24 cellular contexts compared by ENCODE assay signal in genomic region chr13:29498426-29499040, GRCh38.
"Had no signal": no experiment of that assay in that cellular context is flagged by ENCODE, and none has a peak within 500 bp of the region (broad histone marks: within the 10 kb centered on the region; RNA-seq: fewer than 3 reads in every experiment).

No MANE protein-coding gene starts in this region.

- H3K27me3 ChIP-seq: breast epithelium had no signal

- DNase-seq: activated CD4-positive, alpha-beta T cell treated with anti-CD3 and anti-CD28 coated beads for 4 hours; activated CD4-positive, CD25-positive, alpha-beta regulatory T cell; activated CD8-positive, alpha-beta memory T cell treated with anti-CD3 and anti-CD28 coated beads, Interleukin-2, amount 50 U/mL, for 4 hours; activated CD8-positive, alpha-beta T cell treated with anti-CD3 and anti-CD28 coated beads for 36 hours; activated gamma-delta T cell treated with Interleukin-2 at 50 U/mL for 16 hours; activated naive CD4-positive, alpha-beta T cell treated with anti-CD3 and anti-CD28 coated beads, Interleukin-2, amount 10 ng/mL, durations not matched to agents 7 days and 5 days; activated naive CD8-positive, alpha-beta T cell treated with anti-CD3 and anti-CD28 coated beads for 36 hours; activated T-cell treated with anti-CD3 and anti-CD28 coated beads, Interleukin-2, amount 50 U/mL, for 72 hours; anterior cingulate cortex; central memory CD4-positive, alpha-beta T cell; Karpas-422; MM.1S; NCI-H1105 treated with DMSO at 0.1 percent for 48 hours; NCI-H1436 treated with DMSO at 0.1 percent for 48 hours; NCI-H187; NCI-H2081; NCI-H2227 treated with DMSO at 0.1 percent for 48 hours; NCI-H446 treated with DMSO at 0.1 percent for 48 hours; NCI-H524 treated with DMSO at 0.1 percent for 48 hours; NCI-H748 treated with DMSO at 0.1 percent for 48 hours; SIG-M5; T-helper 17 cell; T-helper 9 cell had no signal

- H3K4me3 ChIP-seq: breast epithelium had no signal

- H3K4me1 ChIP-seq: breast epithelium had no signal

- H3K9me3 ChIP-seq: breast epithelium had no signal

- ATAC-seq: activated CD8-positive, alpha-beta T cell treated with anti-CD3 and anti-CD28 coated beads for 36 hours; activated T-cell treated with anti-CD3 and anti-CD28 coated beads, Interleukin-2, amount 50 U/mL, for 72 hours; T-helper 17 cell had no signal

- H3K36me3 ChIP-seq: breast epithelium had no signal

- H3K27ac ChIP-seq: breast epithelium had no signal
